ENCODE assay signal across 17 cellular contexts in the genomic region with DNA sequence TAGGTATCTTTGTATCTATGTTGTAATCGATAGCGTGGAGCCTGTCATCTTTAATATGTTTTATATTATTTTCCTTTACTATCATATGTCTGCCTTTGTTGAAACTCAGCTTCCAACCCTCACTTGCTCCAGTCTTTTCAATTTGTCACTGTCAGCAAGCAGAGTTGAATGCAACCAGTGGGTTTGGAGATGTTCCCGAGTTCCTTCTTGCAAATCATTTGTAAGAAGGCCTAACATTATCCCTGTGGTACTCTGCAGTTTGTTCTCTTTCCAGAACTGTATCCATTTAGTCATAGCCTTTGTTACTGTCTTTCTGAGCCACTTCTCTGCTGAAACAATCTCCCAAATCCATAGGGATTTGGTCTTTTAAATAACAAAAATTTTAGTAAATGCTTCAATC. TPM values are rescaled to one million over a fixed set of nuclear protein-coding genes. Genes with fewer than 3 reads are reported as not detected.
DNase-seq lines count a peak whose midpoint lies in the region; ATAC-seq and TF ChIP-seq lines count a peak whose summit lies in the region.
"Had no signal": no experiment of that assay in that cellular context is flagged by ENCODE, and none has a peak within 500 bp of the region (broad histone marks: within the 10 kb centered on the region; RNA-seq: fewer than 3 reads in every experiment).

No MANE protein-coding gene starts in this region.

- CTCF ChIA-PET in AG04449 (lab: Yijun Ruan, JAX): interaction anchor here (1.9 kb wide), 1 partner anchor 39 kb away, joined by 5 read pairs; no protein-coding TSS in a partner anchor
- CTCF ChIA-PET in GM10248 (lab: Yijun Ruan, JAX): interaction anchor here (1.3 to 1.5 kb wide), 2 partner anchors 9 to 13 kb away, joined by 3 read pairs; no protein-coding TSS in a partner anchor
- CTCF ChIA-PET in activated naive CD4-positive, alpha-beta T cell treated with anti-CD3 and anti-CD28 coated beads, Interleukin-2, amount 10 ng/mL, durations not matched to agents 7 days and 5 days (lab: Charles Lee): interaction anchor here (0.6 kb wide), 1 partner anchor 27 kb away, joined by 3 read pairs; no protein-coding TSS in a partner anchor

- peaks cover 5% of the 10 kb centered on the region for H3K36me3 Mint-ChIP-seq in brain
- peaks cover 67% of the 10 kb centered on the region for H3K36me3 Mint-ChIP-seq in activated naive CD4-positive, alpha-beta T cell treated with anti-CD3 and anti-CD28 coated beads, Interleukin-2, amount 10 ng/mL, durations not matched to agents 7 days and 5 days

- no peak for TF ChIP-seq CTCF in AG04449 (IDR thresholded peaks at IDR 0.05; ENCODE audit: insufficient read depth, low read length, missing control alignments)
- TF ChIP-seq CTCF in brain (conservative IDR thresholded peaks at IDR 0.05): no peak
- no peak for TF ChIP-seq CTCF in GM10248 (IDR thresholded peaks at IDR 0.05; ENCODE audit: control extremely low read depth, extremely low read depth, low read depth, missing control alignments)

- H3K4me3 ChIP-seq in AG04449 (ENCODE audit: low read depth, low read length): no peak overlapping the region
- H3K4me3 ChIP-seq: GM23248 had no signal

- peaks cover 38% of the 10 kb centered on the region for H3K4me1 Mint-ChIP-seq in brain
- no peaks in the 10 kb centered on the region for H3K4me1 Mint-ChIP-seq in activated naive CD4-positive, alpha-beta T cell treated with anti-CD3 and anti-CD28 coated beads, Interleukin-2, amount 10 ng/mL, durations not matched to agents 7 days and 5 days
- H3K4me1 Mint-ChIP-seq: B cell had no signal

- H3K9me3 Mint-ChIP-seq in brain: no peaks in the 10 kb centered on the region
- no peaks in the 10 kb centered on the region for H3K9me3 Mint-ChIP-seq in activated naive CD4-positive, alpha-beta T cell treated with anti-CD3 and anti-CD28 coated beads, Interleukin-2, amount 10 ng/mL, durations not matched to agents 7 days and 5 days
- H3K9me3 Mint-ChIP-seq: CD4-positive, alpha-beta T cell had no signal

- intact Hi-C loops in posterior cingulate gyrus (cut with DNase I): no loop called here

- H3K27me3 Mint-ChIP-seq in brain: no peaks in the 10 kb centered on the region
- no peaks in the 10 kb centered on the region for H3K27me3 Mint-ChIP-seq in activated naive CD4-positive, alpha-beta T cell treated with anti-CD3 and anti-CD28 coated beads, Interleukin-2, amount 10 ng/mL, durations not matched to agents 7 days and 5 days
- H3K27me3 Mint-ChIP-seq: B cell; CD4-positive, alpha-beta T cell had no signal

- no peak for ATAC-seq in HG02885 (IDR thresholded peaks at IDR 0.05; ENCODE audit: poor library complexity, unreplicated experiment)
- ATAC-seq: HCT116 had no signal

- H3K27ac Mint-ChIP-seq in brain: peak overlapping the region in 3 of 5 experiments; percentile 88 to 91 (median 89)
- H3K27ac Mint-ChIP-seq in activated naive CD4-positive, alpha-beta T cell treated with anti-CD3 and anti-CD28 coated beads, Interleukin-2, amount 10 ng/mL, durations not matched to agents 7 days and 5 days: no peak overlapping the region
- H3K27ac Mint-ChIP-seq: B cell; CD4-positive, alpha-beta T cell had no signal

- DNase-seq in AG04449 (ENCODE audit: low read depth, low spot score): peak; percentile 17
- DNase-seq in GM04504 (ENCODE audit: low read depth): peak; percentile 20
- peak; percentile 68 for DNase-seq in medulla oblongata (ENCODE audit: extremely low spot score)
- DNase-seq in posterior cingulate gyrus: no peak
- no peak for DNase-seq in GM10248 (ENCODE audit: extremely low spot score)
- no peak for DNase-seq in activated naive CD4-positive, alpha-beta T cell treated with anti-CD3 and anti-CD28 coated beads, Interleukin-2, amount 10 ng/mL, durations not matched to agents 7 days and 5 days
- DNase-seq: Calu3; CD4-positive, alpha-beta T cell; GM23248; KG1; NCI-H1105; NCI-H510A; SHP77 treated with DMSO at 0.1 percent for 48 hours had no signal

- H3K4me3 Mint-ChIP-seq in brain: peak overlapping the region in 1 of 5 experiments; percentile 32
- no peak overlapping the region for H3K4me3 Mint-ChIP-seq in activated naive CD4-positive, alpha-beta T cell treated with anti-CD3 and anti-CD28 coated beads, Interleukin-2, amount 10 ng/mL, durations not matched to agents 7 days and 5 days
- H3K4me3 Mint-ChIP-seq: B cell; CD4-positive, alpha-beta T cell had no signal

- POLR2A ChIA-PET in AG04449 (lab: Yijun Ruan, JAX): no interaction called here
- POLR2A ChIA-PET in GM10248 (lab: Yijun Ruan, JAX): no interaction called here

RNA-seq across cellular contexts. Expression of gene RNASEH2B, which starts 41.8 kb away (rescaled TPM):
- polyA plus RNA-seq in brain (ENCODE audit: insufficient read depth, low read depth, low replicate concordance): 17.1 TPM

Comparison
In these comparisons a context has a peak if more than half of its experiments do, and no peak if none do; other contexts are left out.
1. DNase-seq: peak in AG04449 (single experiment), GM04504 (single experiment) and medulla oblongata (single experiment); none in posterior cingulate gyrus (0 of 10), GM10248 (single experiment) and activated naive CD4-positive, alpha-beta T cell treated with anti-CD3 and anti-CD28 coated beads, Interleukin-2, amount 10 ng/mL, durations not matched to agents 7 days and 5 days (single experiment).